ENCODE assay signal across 8 cellular contexts in genomic region chr3:158110658-158111018, GRCh38. TPM values are rescaled to one million over a fixed set of nuclear protein-coding genes. Genes with fewer than 3 reads are reported as not detected.
DNase-seq lines count a peak whose midpoint lies in the region; ATAC-seq and TF ChIP-seq lines count a peak whose summit lies in the region.

No MANE protein-coding gene starts in this region.

- peaks cover 52% of the 10 kb centered on the region for H3K4me1 Mint-ChIP-seq in activated T-cell treated with anti-CD3 and anti-CD28 coated beads, Interleukin-2, amount 50 U/mL, for 4 hours (ENCODE audit: low read depth)
- peaks cover 29% of the 10 kb centered on the region for H3K4me1 Mint-ChIP-seq in glutamatergic neuron (ENCODE audit: low read depth, unreplicated experiment)
- peaks cover 35 to 50% of the 10 kb centered on the region in 2 donors for H3K4me1 Mint-ChIP-seq in stimulated activated naive B cell treated with anti-CD40 and anti-IgM and Interleukin-4, amounts not matched to agents 10 μg/mL and 1 μg/mL and 100 μg/mL, for 72 hours

- H3K36me3 Mint-ChIP-seq in activated T-cell treated with anti-CD3 and anti-CD28 coated beads, Interleukin-2, amount 50 U/mL, for 4 hours (ENCODE audit: insufficient read depth): peaks cover 15% of the 10 kb centered on the region
- H3K36me3 Mint-ChIP-seq in glutamatergic neuron (ENCODE audit: unreplicated experiment): peaks cover 3% of the 10 kb centered on the region
- H3K36me3 Mint-ChIP-seq in stimulated activated naive B cell treated with anti-CD40 and anti-IgM and Interleukin-4, amounts not matched to agents 10 μg/mL and 1 μg/mL and 100 μg/mL, for 72 hours: peaks cover 15 to 28% of the 10 kb centered on the region in 2 donors

- peaks cover 9% of the 10 kb centered on the region for H3K9me3 Mint-ChIP-seq in activated T-cell treated with anti-CD3 and anti-CD28 coated beads, Interleukin-2, amount 50 U/mL, for 4 hours
- peaks cover 42% of the 10 kb centered on the region for H3K9me3 Mint-ChIP-seq in glutamatergic neuron (ENCODE audit: unreplicated experiment)
- peaks cover 4 to 8% of the 10 kb centered on the region in 2 donors for H3K9me3 Mint-ChIP-seq in stimulated activated naive B cell treated with anti-CD40 and anti-IgM and Interleukin-4, amounts not matched to agents 10 μg/mL and 1 μg/mL and 100 μg/mL, for 72 hours

- H3K36me3 ChIP-seq in RWPE2 (ENCODE audit: low read depth): no peaks in the 10 kb centered on the region

- H3K27ac ChIP-seq in RWPE2 (ENCODE audit: poor library complexity, severe bottlenecking): peak overlapping the region; percentile 32

- no peaks in the 10 kb centered on the region for H3K9me3 ChIP-seq in RWPE2 (ENCODE audit: severe bottlenecking)

- H3K4me3 Mint-ChIP-seq in activated T-cell treated with anti-CD3 and anti-CD28 coated beads, Interleukin-2, amount 50 U/mL, for 4 hours: peak overlapping the region; percentile 97
- peak overlapping the region; percentile 94 for H3K4me3 Mint-ChIP-seq in glutamatergic neuron (ENCODE audit: unreplicated experiment)
- H3K4me3 Mint-ChIP-seq in stimulated activated naive B cell treated with anti-CD40 and anti-IgM and Interleukin-4, amounts not matched to agents 10 μg/mL and 1 μg/mL and 100 μg/mL, for 72 hours: peak overlapping the region; percentile 94 to 96

- H3K27ac Mint-ChIP-seq in glutamatergic neuron (ENCODE audit: unreplicated experiment): peak overlapping the region; percentile 99
- H3K27ac Mint-ChIP-seq in stimulated activated naive B cell treated with anti-CD40 and anti-IgM and Interleukin-4, amounts not matched to agents 10 μg/mL and 1 μg/mL and 100 μg/mL, for 72 hours: peak overlapping the region; percentile 94

- peaks cover 37% of the 10 kb centered on the region for H3K27me3 ChIP-seq in RWPE2 (ENCODE audit: insufficient read depth, poor library complexity, severe bottlenecking)

- no peak for ATAC-seq in activated T-cell treated with anti-CD3 and anti-CD28 coated beads, Interleukin-2, amount 50 U/mL, for 4 hours
- ATAC-seq in RWPE2 (ENCODE audit: low read depth): no peak
- ATAC-seq in stimulated activated naive B cell treated with anti-CD40 and anti-IgM and Interleukin-4, amounts not matched to agents 10 μg/mL and 1 μg/mL and 100 μg/mL, for 72 hours (replicated peaks): no peak

- H3K4me1 ChIP-seq in RWPE2 (ENCODE audit: insufficient read depth, poor library complexity, severe bottlenecking): peaks cover 3% of the 10 kb centered on the region

- TF ChIP-seq CTCF in RWPE2 (IDR thresholded peaks at IDR 0.05; ENCODE audit: poor library complexity, severe bottlenecking) (no peak), glutamatergic neuron (IDR thresholded peaks at IDR 0.05; ENCODE audit: partially characterized antibody, unreplicated experiment) (no peak)

- DNase-seq in activated T-cell treated with anti-CD3 and anti-CD28 coated beads, Interleukin-2, amount 50 U/mL, for 4 hours: no peak
- DNase-seq in activated T-cell treated with anti-CD3 and anti-CD28 coated beads for 4 hours (no peak), RWPE2 (ENCODE audit: low spot score) (no peak), glutamatergic neuron (no peak), dermis blood vessel endothelial cell (no peak), activated gamma-delta T cell treated with Interleukin-2 at 50 U/mL for 16 hours (no peak), SHP77 treated with DMSO at 0.1 percent for 48 hours (lab: John Stamatoyannopoulos, UW) (no peak)
- DNase-seq in stimulated activated naive B cell treated with anti-CD40 and anti-IgM and Interleukin-4, amounts not matched to agents 10 μg/mL and 1 μg/mL and 100 μg/mL, for 72 hours: no peak

- H3K27me3 Mint-ChIP-seq in activated T-cell treated with anti-CD3 and anti-CD28 coated beads, Interleukin-2, amount 50 U/mL, for 4 hours (ENCODE audit: low read depth): peaks cover 33% of the 10 kb centered on the region
- peaks cover 38% of the 10 kb centered on the region for H3K27me3 Mint-ChIP-seq in glutamatergic neuron (ENCODE audit: unreplicated experiment)
- H3K27me3 Mint-ChIP-seq in stimulated activated naive B cell treated with anti-CD40 and anti-IgM and Interleukin-4, amounts not matched to agents 10 μg/mL and 1 μg/mL and 100 μg/mL, for 72 hours: peaks cover 19 to 23% of the 10 kb centered on the region in 2 donors

- H3K4me3 ChIP-seq in RWPE2 (ENCODE audit: severe bottlenecking): peak overlapping the region; percentile 78

RNA-seq across cellular contexts. Expression of gene RSRC1, which starts 0.7 kb away (rescaled TPM):
- 10 to 100 TPM; 31.6 to 32.4 (median 32.1) TPM for total RNA-seq in activated T-cell treated with anti-CD3 and anti-CD28 coated beads, Interleukin-2, amount 50 U/mL, for 4 hours
- 93.9 TPM for total RNA-seq in glutamatergic neuron (ENCODE audit: unreplicated experiment)
- total RNA-seq in dermis blood vessel endothelial cell: 35.7 and 47.4 TPM in 2 replicates

RNA-seq across cellular contexts. Expression of gene SHOX2, which starts 4.4 kb away (rescaled TPM):
- not detected for total RNA-seq in activated T-cell treated with anti-CD3 and anti-CD28 coated beads, Interleukin-2, amount 50 U/mL, for 4 hours
- total RNA-seq in glutamatergic neuron (ENCODE audit: unreplicated experiment) (264 TPM), dermis blood vessel endothelial cell (not detected in 2 replicates)

Comparison
In these comparisons a context has a peak if more than half of its experiments do, and no peak if none do; other contexts are left out.
1. RNA of gene SHOX2, which starts 4.4 kb away (total RNA-seq): 264 TPM in glutamatergic neuron (single experiment); not detected in activated T-cell treated with anti-CD3 and anti-CD28 coated beads, Interleukin-2, amount 50 U/mL, for 4 hours and not detected in dermis blood vessel endothelial cell; every median in the first group is over 100 times any median in the second.
2. Peak in every context shown above with its lines, with median percentiles within 50 percentile points of each other: H3K4me3 Mint-ChIP-seq.